In the genomic region with DNA sequence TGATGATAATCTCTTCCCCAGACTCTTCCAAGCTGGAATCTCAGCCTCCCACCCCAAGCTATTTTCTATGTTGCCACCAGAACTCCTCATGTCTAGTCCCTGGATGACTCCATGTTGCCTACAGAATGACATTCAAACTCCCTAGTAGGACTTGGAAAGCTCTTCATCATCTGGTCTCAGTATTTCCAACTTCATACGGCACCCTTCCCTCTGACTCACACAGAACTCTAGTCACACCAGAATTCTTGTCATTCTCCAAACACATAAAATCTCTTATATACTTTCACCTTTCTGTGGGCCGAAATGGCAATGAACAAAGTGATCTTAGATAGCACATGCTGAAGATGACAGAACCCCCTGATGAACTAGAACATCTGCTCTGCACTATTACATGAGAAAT, we compare ENCODE assay signal across 21 cellular contexts.
DNase-seq lines count a peak whose midpoint lies in the region; ATAC-seq and TF ChIP-seq lines count a peak whose summit lies in the region.
"Had no signal": no experiment of that assay in that cellular context is flagged by ENCODE, and none has a peak within 500 bp of the region (broad histone marks: within the 10 kb centered on the region; RNA-seq: fewer than 3 reads in every experiment).

No MANE protein-coding gene starts in this region.

- H3K4me3 Mint-ChIP-seq in nephron progenitor cell, result no peak overlapping the region
- H3K4me3 Mint-ChIP-seq: activated B cell treated with CpG ODN at 0.5 μM for 24 hours; activated CD8-positive, alpha-beta memory T cell treated with anti-CD3 and anti-CD28 coated beads, Interleukin-2, amount 10 ng/mL, durations not matched to agents 7 days and 5 days; endodermal cell; T-cell had no signal

- no peaks in the 10 kb centered on the region for H3K4me1 Mint-ChIP-seq in nephron progenitor cell
- H3K4me1 Mint-ChIP-seq: activated B cell treated with CpG ODN at 0.5 μM for 24 hours; activated CD8-positive, alpha-beta memory T cell treated with anti-CD3 and anti-CD28 coated beads, Interleukin-2, amount 10 ng/mL, durations not matched to agents 7 days and 5 days; T-cell had no signal

- H3K36me3 Mint-ChIP-seq in nephron progenitor cell (ENCODE audit: low read depth), result peaks cover 23% of the 10 kb centered on the region

- H3K27ac Mint-ChIP-seq in nephron progenitor cell, result peak overlapping the region; percentile 28
- H3K27ac Mint-ChIP-seq: activated B cell treated with CpG ODN at 0.5 μM for 24 hours; activated CD8-positive, alpha-beta memory T cell treated with anti-CD3 and anti-CD28 coated beads, Interleukin-2, amount 10 ng/mL, durations not matched to agents 7 days and 5 days; endodermal cell; T-cell had no signal

- POLR2A ChIA-PET in AG04449 (lab: Yijun Ruan, JAX), result no interaction called here

- peak; percentile 40 for DNase-seq in AG04449 (ENCODE audit: low read depth, low spot score)
- DNase-seq in LHCN-M2 (ENCODE audit: low read depth), result peak; percentile 72
- DNase-seq in epithelial cell of esophagus (ENCODE audit: low read depth), result peak; percentile 29
- no peak for DNase-seq in nephron progenitor cell
- no peak for DNase-seq in pons (ENCODE audit: low spot score)
- no peak for DNase-seq in NCI-H345 (lab: John Stamatoyannopoulos, UW)
- no peak for DNase-seq in NCI-H2171 (lab: John Stamatoyannopoulos, UW)
- DNase-seq: activated B cell treated with CpG ODN at 0.5 μM for 24 hours; activated CD8-positive, alpha-beta memory T cell treated with anti-CD3 and anti-CD28 coated beads, Interleukin-2, amount 10 ng/mL, durations not matched to agents 7 days and 5 days; activated naive CD4-positive, alpha-beta T cell treated with Interleukin-2 at 50 U/mL for 16 hours; caudate nucleus; endodermal cell; KG1; NCI-H1694; NCI-H510A treated with DMSO at 0.1 percent for 48 hours; OCI-M1; stimulated activated CD4-positive, alpha-beta T cell treated with anti-CD3 and anti-CD28 coated beads, Interleukin-4, amount 100 ng/mL, for 24 hours; T-cell had no signal

- no peaks in the 10 kb centered on the region for H3K27me3 Mint-ChIP-seq in nephron progenitor cell (ENCODE audit: low read depth, poor library complexity)
- H3K27me3 Mint-ChIP-seq: activated B cell treated with CpG ODN at 0.5 μM for 24 hours, T-cell had no signal

- H3K9me3 Mint-ChIP-seq in nephron progenitor cell, result peaks cover 23% of the 10 kb centered on the region

- CTCF ChIA-PET in AG04449 (lab: Yijun Ruan, JAX), result no interaction called here

- ATAC-seq in GM18502 (IDR thresholded peaks at IDR 0.05; ENCODE audit: poor library complexity, unreplicated experiment), result no peak
- ATAC-seq: activated CD8-positive, alpha-beta memory T cell treated with anti-CD3 and anti-CD28 coated beads, Interleukin-2, amount 10 ng/mL, durations not matched to agents 7 days and 5 days; left lobe of liver; T-cell had no signal

- H3K4me3 ChIP-seq in AG04449 (ENCODE audit: low read depth, low read length) (no peak overlapping the region), epithelial cell of esophagus (ENCODE audit: low read length) (no peak overlapping the region)
- H3K4me3 ChIP-seq: hepatocyte had no signal

- TF ChIP-seq CTCF in AG04449 (IDR thresholded peaks at IDR 0.05; ENCODE audit: insufficient read depth, low read length, missing control alignments) (no peak), epithelial cell of esophagus (IDR thresholded peaks at IDR 0.05; ENCODE audit: insufficient read depth, low read depth, low read length, missing control alignments) (no peak), nephron progenitor cell (IDR thresholded peaks at IDR 0.05) (no peak)

Comparison
In these comparisons a context has a peak if more than half of its experiments do, and no peak if none do; other contexts are left out.
1. DNase-seq: peak in AG04449 (single experiment), LHCN-M2 (single experiment) and epithelial cell of esophagus (single experiment); none in nephron progenitor cell (single experiment), pons (single experiment), NCI-H345 (single experiment) and NCI-H2171 (single experiment).